In genomic region chr15:89218531-89218930, GRCh38 we compare ENCODE assay signal across 23 cellular contexts. TPM values are rescaled to one million over a fixed set of nuclear protein-coding genes. Genes with fewer than 3 reads are reported as not detected.
DNase-seq lines count a peak whose midpoint lies in the region; ATAC-seq, FAIRE-seq and TF ChIP-seq lines count a peak whose summit lies in the region.
"Had no signal": no experiment of that assay in that cellular context is flagged by ENCODE, and none has a peak within 500 bp of the region (broad histone marks: within the 10 kb centered on the region; RNA-seq: fewer than 3 reads in every experiment).

No MANE protein-coding gene starts in this region.

- H3K27ac ChIP-seq in trophoblast cell (ENCODE audit: low read depth, low read length), result no peak overlapping the region
- H3K27ac ChIP-seq in kidney (ENCODE audit: low read depth in 2 of 2, low read length in 2 of 2), result no peak overlapping the region
- H3K27ac ChIP-seq: BLaER1 had no signal

- no peak overlapping the region for H3K4me2 ChIP-seq in trophoblast cell (ENCODE audit: low read length)
- H3K4me2 ChIP-seq: BLaER1 had no signal

- no peak overlapping the region for H2AK5ac ChIP-seq in trophoblast cell (ENCODE audit: low read length)

- no peak overlapping the region for H2BK12ac ChIP-seq in trophoblast cell (ENCODE audit: low read length)

- H2BK5ac ChIP-seq in trophoblast cell (ENCODE audit: low read depth, low read length, poor library complexity), result no peak overlapping the region

- no peak for TF ChIP-seq CTCF in kidney (IDR thresholded peaks at IDR 0.05; ENCODE audit: borderline replicate concordance, extremely low read depth, insufficient read depth)

- H3K79me1 ChIP-seq in trophoblast cell (ENCODE audit: low read length), result no peaks in the 10 kb centered on the region

- no peak overlapping the region for H3K4ac ChIP-seq in trophoblast cell (ENCODE audit: low read depth, low read length)

- no peak overlapping the region for H4K8ac ChIP-seq in trophoblast cell (ENCODE audit: low read depth, low read length)

- no peak overlapping the region for H4K12ac ChIP-seq in trophoblast cell (ENCODE audit: low read depth, low read length)

- intact Hi-C loops in cardiac septum (cut with DNase I) (no loop called here), Right ventricle myocardium superior (cut with DNase I) (no loop called here), kidney (cut with DNase I) (no loop called here)

- no peak overlapping the region for H3K23ac ChIP-seq in trophoblast cell (ENCODE audit: low read length)

- peak overlapping the region; percentile 11 for H3K14ac ChIP-seq in trophoblast cell (ENCODE audit: low read length)

- H3K79me2 ChIP-seq in trophoblast cell (ENCODE audit: control insufficient read depth, insufficient read depth, low read length, poor library complexity), result no peaks in the 10 kb centered on the region

- no peaks in the 10 kb centered on the region for H3K36me3 ChIP-seq in H7 (replicated peaks; ENCODE audit: control insufficient read depth, insufficient read depth, low read length)
- H3K36me3 ChIP-seq in trophoblast cell (ENCODE audit: control insufficient read depth in 1 of 2, insufficient read depth in 2 of 2, low read length in 2 of 2), result no peaks in the 10 kb centered on the region
- no peaks in the 10 kb centered on the region for H3K36me3 ChIP-seq in kidney (ENCODE audit: control insufficient read depth in 1 of 2, insufficient read depth in 2 of 2, low read length in 2 of 2)
- H3K36me3 ChIP-seq: BLaER1 had no signal

- peak overlapping the region; percentile 12 for H4K91ac ChIP-seq in trophoblast cell (ENCODE audit: low read depth, low read length)

- H2BK120ac ChIP-seq in trophoblast cell (ENCODE audit: insufficient read depth, low read length, poor library complexity), result no peak overlapping the region

- no peaks in the 10 kb centered on the region for H3K27me3 ChIP-seq in H7 (ENCODE audit: control insufficient read depth, insufficient read depth, low read length)
- no peaks in the 10 kb centered on the region for H3K27me3 ChIP-seq in trophoblast cell (ENCODE audit: insufficient read depth, low read length)
- H3K27me3 ChIP-seq: BLaER1 had no signal

- peak; percentile 36 for DNase-seq in cardiac septum (ENCODE audit: low spot score)
- no peak for DNase-seq in Right ventricle myocardium superior
- peak; percentile 14 for DNase-seq in H7
- DNase-seq in iPS-NIHi7 (ENCODE audit: extremely low spot score), result peak; percentile 6
- no peak for DNase-seq in trophoblast cell
- DNase-seq in middle frontal gyrus (ENCODE audit: extremely low spot score, low spot score), result no peak
- no peak for DNase-seq in kidney
- DNase-seq: 8988T; Calu3; CD4-positive, alpha-beta memory T cell; DMS 273 treated with DMSO at 0.1 percent for 48 hours; DMS53; DND-41; EL; GOT3; H9 had no signal

- WGBS in trophoblast cell (ENCODE audit: extremely low coverage, insufficient coverage, insufficient read length), result no CpG with 5 or more reads among the region's 8 CpGs

- no peak overlapping the region for H2AFZ ChIP-seq in trophoblast cell (ENCODE audit: insufficient read depth, low read length, poor library complexity)

- ATAC-seq in Right ventricle myocardium superior (ENCODE audit: poor library complexity) (no peak), HG02885 (IDR thresholded peaks at IDR 0.05; ENCODE audit: poor library complexity, unreplicated experiment) (no peak)

- H3K4me3 ChIP-seq in H7 (ENCODE audit: insufficient read depth, low read depth, low read length) (no peak overlapping the region), trophoblast cell (ENCODE audit: low read depth, low read length) (no peak overlapping the region), kidney (ENCODE audit: low read length in 2 of 2) (no peak overlapping the region)
- H3K4me3 ChIP-seq: BLaER1 had no signal

- H3K9ac ChIP-seq in trophoblast cell (ENCODE audit: low read length) (no peak overlapping the region), kidney (ENCODE audit: low read length in 2 of 2) (no peak overlapping the region)
- H3K9ac ChIP-seq: BLaER1 had no signal

- FAIRE-seq in kidney (lab: Jason Lieb, UNC), result no peak
- FAIRE-seq: GM12892 had no signal

- H3K18ac ChIP-seq in trophoblast cell (ENCODE audit: low read length), result no peak overlapping the region

- H3K9me3 ChIP-seq in trophoblast cell (ENCODE audit: insufficient read depth, low read depth, low read length), result peaks cover 2% of the 10 kb centered on the region
- no peaks in the 10 kb centered on the region for H3K9me3 ChIP-seq in kidney (ENCODE audit: control insufficient read depth in 1 of 2, low read length in 2 of 2)
- H3K9me3 ChIP-seq: BLaER1 had no signal

- H3K4me1 ChIP-seq in trophoblast cell (ENCODE audit: control insufficient read depth in 1 of 2, insufficient read depth in 2 of 2, low read length in 2 of 2) (peaks cover 0 to 2% of the 10 kb centered on the region in 2 experiments), kidney (ENCODE audit: control insufficient read depth in 1 of 2, insufficient read depth in 1 of 2, low read depth in 1 of 2, low read length in 2 of 2) (no peaks in the 10 kb centered on the region)
- H3K4me1 ChIP-seq: BLaER1 had no signal

RNA-seq across cellular contexts. Expression of gene RLBP1, which starts 2.8 kb away (rescaled TPM):
- not detected for total RNA-seq in cardiac septum
- total RNA-seq in Right ventricle myocardium superior, result not detected
- 0.15 TPM in 1 of 2 replicates, not detected in the other for total RNA-seq in H7 (2014; rRNA removed; shearing (Covaris generic))
- 3.7 and 4.2 TPM in 2 replicates for polyA plus RNA-seq in trophoblast cell (2013)
- not detected for total RNA-seq in kidney
- not detected for polyA plus RNA-seq in kidney (ENCODE audit: insufficient read depth, low read depth, low replicate concordance)
- total RNA-seq: A673; Calu3; CD4-positive, alpha-beta memory T cell; H9; HT-29 had no signal
- polyA plus RNA-seq: AG04450; CD14-positive monocyte; CD4-positive, alpha-beta memory T cell had no signal

RNA-seq across cellular contexts. Expression of gene FANCI, which starts 25.2 kb away (rescaled TPM):
- total RNA-seq in cardiac septum, result 2.4 TPM
- 3.6 TPM for total RNA-seq in Right ventricle myocardium superior
- 54.4 and 69.6 TPM in 2 replicates for total RNA-seq in H7 (2014; rRNA removed; shearing (Covaris generic))
- polyA plus RNA-seq in trophoblast cell (2013), result 37.8 and 38.4 TPM in 2 replicates
- total RNA-seq in kidney, result 6.6 TPM
- polyA plus RNA-seq in kidney (ENCODE audit: insufficient read depth, low read depth, low replicate concordance), result 2.4 TPM

Comparison
In these comparisons a context has a peak if more than half of its experiments do, and no peak if none do; other contexts are left out.
1. DNase-seq: peak in cardiac septum (single experiment), H7 (single experiment) and iPS-NIHi7 (single experiment); none in Right ventricle myocardium superior (single experiment), trophoblast cell (0 of 2), middle frontal gyrus (single experiment) and kidney (single experiment).